11 cellular contexts compared by ENCODE assay signal in the genomic region with DNA sequence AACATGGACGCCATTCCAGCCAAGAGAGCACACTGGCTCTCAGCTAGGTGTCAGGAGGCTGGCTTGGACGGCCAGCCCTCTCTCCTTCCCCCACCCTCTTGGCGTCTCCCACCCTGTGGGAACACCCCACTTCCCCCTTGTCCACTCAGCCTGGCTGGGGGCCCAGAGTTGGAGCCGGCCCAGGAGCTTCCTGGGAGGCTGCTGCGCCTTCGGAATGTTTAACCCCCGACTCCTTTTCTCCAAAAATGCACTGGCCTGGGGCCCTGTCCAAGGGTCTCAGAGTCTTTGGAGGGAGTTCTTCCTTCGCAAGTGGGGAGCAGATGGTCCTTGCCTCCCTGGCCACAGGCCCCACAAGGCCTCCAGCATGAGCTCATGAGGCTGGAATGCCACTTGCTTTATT. TPM values are rescaled to one million over a fixed set of nuclear protein-coding genes. Genes with fewer than 3 reads are reported as not detected.
DNase-seq lines count a peak whose midpoint lies in the region; ATAC-seq and TF ChIP-seq lines count a peak whose summit lies in the region.
"Had no signal": no experiment of that assay in that cellular context is flagged by ENCODE, and none has a peak within 500 bp of the region (broad histone marks: within the 10 kb centered on the region; RNA-seq: fewer than 3 reads in every experiment).

No MANE protein-coding gene starts in this region.

- TF ChIP-seq CTCF in choroid plexus epithelial cell (conservative IDR thresholded peaks at IDR 0.05; ENCODE audit: low read depth, low read length): no peak
- no peak for TF ChIP-seq CTCF in right atrium auricular region (IDR thresholded peaks at IDR 0.05)

- H3K36me3 Mint-ChIP-seq in activated CD8-positive, alpha-beta memory T cell treated with anti-CD3 and anti-CD28 coated beads, Interleukin-2, amount 10 ng/mL, durations not matched to agents 7 days and 5 days: no peaks in the 10 kb centered on the region

- no peaks in the 10 kb centered on the region for H3K9me3 Mint-ChIP-seq in activated CD8-positive, alpha-beta memory T cell treated with anti-CD3 and anti-CD28 coated beads, Interleukin-2, amount 10 ng/mL, durations not matched to agents 7 days and 5 days (ENCODE audit: low read depth)

- ATAC-seq in HG03025 (IDR thresholded peaks at IDR 0.05; ENCODE audit: low FRiP score, unreplicated experiment): no peak
- ATAC-seq in activated CD8-positive, alpha-beta memory T cell treated with anti-CD3 and anti-CD28 coated beads, Interleukin-2, amount 10 ng/mL, durations not matched to agents 7 days and 5 days: no peak

- peak overlapping the region; percentile 38 to 44 for H3K27ac ChIP-seq in right atrium auricular region
- H3K27ac ChIP-seq: cardiac muscle cell had no signal

- H3K9me3 ChIP-seq in right atrium auricular region: no peaks in the 10 kb centered on the region

- DNase-seq in G401 (ENCODE audit: low spot score): peak; percentile 10
- DNase-seq in choroid plexus epithelial cell (ENCODE audit: low read depth): peak; percentile 37
- DNase-seq in right atrium auricular region (ENCODE audit: low spot score): no peak
- peak; percentile 23 for DNase-seq in putamen (ENCODE audit: low spot score)
- no peak for DNase-seq in central memory CD4-positive, alpha-beta T cell
- DNase-seq in activated CD8-positive, alpha-beta memory T cell treated with anti-CD3 and anti-CD28 coated beads, Interleukin-2, amount 10 ng/mL, durations not matched to agents 7 days and 5 days: no peak
- DNase-seq in T-helper 1 cell: no peak
- DNase-seq: activated CD4-positive, alpha-beta T cell treated with anti-CD3 and anti-CD28 coated beads for 48 hours; DND-41 had no signal

- H3K27ac Mint-ChIP-seq in activated CD8-positive, alpha-beta memory T cell treated with anti-CD3 and anti-CD28 coated beads, Interleukin-2, amount 10 ng/mL, durations not matched to agents 7 days and 5 days: no peak overlapping the region

- no peaks in the 10 kb centered on the region for H3K36me3 ChIP-seq in right atrium auricular region
- H3K36me3 ChIP-seq: cardiac muscle cell had no signal

- in situ Hi-C loops in G401 (cut with HindIII; ENCODE audit: low sequenced_read_pairs): no loop called here

- CTCF ChIA-PET in activated CD8-positive, alpha-beta memory T cell treated with anti-CD3 and anti-CD28 coated beads, Interleukin-2, amount 10 ng/mL, durations not matched to agents 7 days and 5 days (lab: Charles Lee): interaction anchor here (1.1 to 9.8 kb wide), 17 partner anchors 9 to 177 kb away, joined by 3 to 122 read pairs (median 8); a partner anchor contains a TSS

- H3K4me1 ChIP-seq in right atrium auricular region: peaks cover 0 to 49% of the 10 kb centered on the region in 2 donors

- H3K27me3 ChIP-seq in right atrium auricular region: peaks cover 0 to 3% of the 10 kb centered on the region in 2 donors

- peaks cover 9% of the 10 kb centered on the region for H3K4me1 Mint-ChIP-seq in activated CD8-positive, alpha-beta memory T cell treated with anti-CD3 and anti-CD28 coated beads, Interleukin-2, amount 10 ng/mL, durations not matched to agents 7 days and 5 days

- no peak overlapping the region for H3K4me3 ChIP-seq in choroid plexus epithelial cell (ENCODE audit: low read depth, low read length)
- H3K4me3 ChIP-seq in right atrium auricular region: no peak overlapping the region
- H3K4me3 ChIP-seq: cardiac muscle cell had no signal

- no peak overlapping the region for H3K4me3 Mint-ChIP-seq in activated CD8-positive, alpha-beta memory T cell treated with anti-CD3 and anti-CD28 coated beads, Interleukin-2, amount 10 ng/mL, durations not matched to agents 7 days and 5 days

- peaks cover 71% of the 10 kb centered on the region for H3K27me3 Mint-ChIP-seq in activated CD8-positive, alpha-beta memory T cell treated with anti-CD3 and anti-CD28 coated beads, Interleukin-2, amount 10 ng/mL, durations not matched to agents 7 days and 5 days

RNA-seq across cellular contexts. Expression of a gene that starts 4.1 kb away (rescaled TPM):
- 1.4 TPM in 1 of 2 replicates, not detected in the other for total RNA-seq in G401 (2014; rRNA removed; shearing (Covaris generic))
- 10 to 100 TPM in 1 of 2 donors, 1 to 10 TPM in 1; 9.7 to 13.8 TPM for total RNA-seq in right atrium auricular region
- not detected for total RNA-seq in activated CD8-positive, alpha-beta memory T cell treated with anti-CD3 and anti-CD28 coated beads, Interleukin-2, amount 10 ng/mL, durations not matched to agents 7 days and 5 days

RNA-seq across cellular contexts. Expression of a gene that starts 14.5 kb away (rescaled TPM):
- total RNA-seq in G401 (2014; rRNA removed; shearing (Covaris generic)): not detected in 2 replicates
- total RNA-seq in right atrium auricular region: not detected
- total RNA-seq in activated CD8-positive, alpha-beta memory T cell treated with anti-CD3 and anti-CD28 coated beads, Interleukin-2, amount 10 ng/mL, durations not matched to agents 7 days and 5 days: not detected
- total RNA-seq: cardiac muscle cell had no signal

RNA-seq across cellular contexts. Expression of a gene that starts 34.7 kb away (rescaled TPM):
- not detected in 2 replicates for total RNA-seq in G401 (2014; rRNA removed; shearing (Covaris generic))
- total RNA-seq in right atrium auricular region: 1 to 10 TPM; 3.2 to 3.9 TPM
- total RNA-seq in activated CD8-positive, alpha-beta memory T cell treated with anti-CD3 and anti-CD28 coated beads, Interleukin-2, amount 10 ng/mL, durations not matched to agents 7 days and 5 days: not detected
- total RNA-seq: cardiac muscle cell had no signal

RNA-seq across cellular contexts. Expression of a gene that starts 54.8 kb away (rescaled TPM):
- not detected in 2 replicates for total RNA-seq in G401 (2014; rRNA removed; shearing (Covaris generic))
- 10 to 100 TPM; 11.2 to 13.4 TPM for total RNA-seq in right atrium auricular region
- not detected for total RNA-seq in activated CD8-positive, alpha-beta memory T cell treated with anti-CD3 and anti-CD28 coated beads, Interleukin-2, amount 10 ng/mL, durations not matched to agents 7 days and 5 days

Comparison
In these comparisons a context has a peak if more than half of its experiments do, and no peak if none do; other contexts are left out.
1. DNase-seq: peak in G401 (single experiment), choroid plexus epithelial cell (single experiment) and putamen (single experiment); none in right atrium auricular region (single experiment), central memory CD4-positive, alpha-beta T cell (single experiment), activated CD8-positive, alpha-beta memory T cell treated with anti-CD3 and anti-CD28 coated beads, Interleukin-2, amount 10 ng/mL, durations not matched to agents 7 days and 5 days (single experiment) and T-helper 1 cell (0 of 5).